ENCODE assay signal across 37 cellular contexts in the genomic region with DNA sequence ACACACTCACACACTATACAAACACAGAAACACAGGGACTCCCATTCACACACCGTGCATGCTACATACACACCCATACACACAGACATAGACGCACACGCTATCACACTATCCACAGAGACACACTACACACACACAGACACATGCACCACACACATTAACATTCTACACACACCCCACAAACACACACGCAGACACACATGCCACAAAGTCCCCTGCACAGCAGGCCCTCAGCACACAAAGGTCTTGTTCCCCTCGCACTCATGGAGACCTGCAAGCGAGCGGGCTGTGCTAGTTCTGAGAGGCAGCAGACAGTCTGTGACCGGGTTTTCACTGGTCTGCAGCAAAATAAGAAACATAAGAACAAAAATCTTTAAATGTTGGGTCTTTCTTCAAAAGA.
"Had no signal": no experiment of that assay in that cellular context is flagged by ENCODE, and none has a peak within 500 bp of the region (broad histone marks: within the 10 kb centered on the region; RNA-seq: fewer than 3 reads in every experiment).

No MANE protein-coding gene starts in this region.

- H3K4me1 Mint-ChIP-seq: activated B cell treated with CpG ODN at 0.5 μM for 24 hours; activated CD4-positive, alpha-beta T cell treated with anti-CD3 and anti-CD28 coated beads, Interleukin-2, amount 10 ng/mL, durations not matched to agents 24 days and 14 days; activated naive CD8-positive, alpha-beta T cell treated with anti-CD3 and anti-CD28 coated beads for 36 hours; activated T-helper 17 cell treated with anti-CD3 and anti-CD28 coated beads, Interleukin-2, amount 50 U/mL, for 72 hours had no signal

- H3K4me3 Mint-ChIP-seq: activated B cell treated with CpG ODN at 0.5 μM for 24 hours; activated CD4-positive, alpha-beta memory T cell treated with anti-CD3 and anti-CD28 coated beads for 36 hours; activated CD4-positive, alpha-beta T cell treated with anti-CD3 and anti-CD28 coated beads, Interleukin-2, amount 10 ng/mL, durations not matched to agents 24 days and 14 days; activated CD8-positive, alpha-beta T cell treated with anti-CD3 and anti-CD28 coated beads for 36 hours; activated naive CD4-positive, alpha-beta T cell treated with anti-CD3 and anti-CD28 coated beads for 36 hours; activated naive CD8-positive, alpha-beta T cell treated with anti-CD3 and anti-CD28 coated beads for 36 hours; activated T-cell treated with anti-CD3 and anti-CD28 coated beads, Interleukin-2, amount 50 U/mL, for 4 hours; activated T-cell treated with anti-CD3 and anti-CD28 coated beads, Interleukin-2, amount 50 U/mL, for 72 hours; activated T-helper 1 cell treated with anti-CD3 and anti-CD28 coated beads, Interleukin-12 subunit alpha, Interleukin-12 subunit beta, Interleukin-2, Interleukin-4 antibody, amounts not matched to agents 30 ng/mL and 10 ng/mL and 1 ng/mL, durations not matched to agents 14 hours and 24 hours and 36 hours; activated T-helper 17 cell treated with anti-CD3 and anti-CD28 coated beads, Interleukin-2, amount 50 U/mL, for 72 hours; T-helper 1 cell treated with Interleukin-12 subunit alpha and Interleukin-12 subunit beta and Interleukin-4 antibody, amounts not matched to agents 30 μg/mL and 1 μg/mL, for 36 hours; T-helper 2 cell treated with Interferon-gamma antibody and Interleukin-4, amounts not matched to agents 5 μg/mL and 100 μg/mL, for 36 hours had no signal

- H3K4me1 ChIP-seq: adrenal gland, body of pancreas, breast epithelium had no signal

- H3K27me3 Mint-ChIP-seq: activated B cell treated with CpG ODN at 0.5 μM for 24 hours; activated CD4-positive, alpha-beta memory T cell treated with anti-CD3 and anti-CD28 coated beads for 36 hours; activated CD4-positive, alpha-beta T cell treated with anti-CD3 and anti-CD28 coated beads, Interleukin-2, amount 10 ng/mL, durations not matched to agents 24 days and 14 days; activated naive CD8-positive, alpha-beta T cell treated with anti-CD3 and anti-CD28 coated beads for 36 hours had no signal

- H3K27ac ChIP-seq: adrenal gland, body of pancreas, brain microvascular endothelial cell, breast epithelium, VCaP had no signal

- FAIRE-seq: astrocyte, TTC549 had no signal

- H3K36me3 ChIP-seq: adrenal gland, brain microvascular endothelial cell, breast epithelium had no signal

- H3K27ac Mint-ChIP-seq: activated B cell treated with CpG ODN at 0.5 μM for 24 hours; activated CD4-positive, alpha-beta memory T cell treated with anti-CD3 and anti-CD28 coated beads for 36 hours; activated CD4-positive, alpha-beta T cell treated with anti-CD3 and anti-CD28 coated beads, Interleukin-2, amount 10 ng/mL, durations not matched to agents 24 days and 14 days; activated CD8-positive, alpha-beta T cell treated with anti-CD3 and anti-CD28 coated beads for 36 hours; activated naive CD4-positive, alpha-beta T cell treated with anti-CD3 and anti-CD28 coated beads for 36 hours; activated naive CD4-positive, alpha-beta T cell treated with anti-CD3 and anti-CD28 coated beads, Interleukin-2, amount 50 U/mL, for 72 hours; activated naive CD8-positive, alpha-beta T cell treated with anti-CD3 and anti-CD28 coated beads for 36 hours; activated T-cell treated with anti-CD3 and anti-CD28 coated beads, Interleukin-2, amount 50 U/mL, for 72 hours; activated T-helper 1 cell treated with anti-CD3 and anti-CD28 coated beads, Interleukin-12 subunit alpha, Interleukin-12 subunit beta, Interleukin-2, Interleukin-4 antibody, amounts not matched to agents 30 ng/mL and 10 ng/mL and 1 ng/mL, durations not matched to agents 14 hours and 24 hours and 36 hours; activated T-helper 17 cell treated with anti-CD3 and anti-CD28 coated beads, Interleukin-2, amount 50 U/mL, for 72 hours; T-helper 1 cell treated with Interleukin-12 subunit alpha and Interleukin-12 subunit beta and Interleukin-4 antibody, amounts not matched to agents 30 μg/mL and 1 μg/mL, for 36 hours; T-helper 2 cell treated with Interferon-gamma antibody and Interleukin-4, amounts not matched to agents 5 μg/mL and 100 μg/mL, for 36 hours had no signal

- H3K27me3 ChIP-seq: adrenal gland, body of pancreas, brain microvascular endothelial cell had no signal

- DNase-seq: activated B cell treated with CpG ODN at 0.5 μM for 24 hours; activated CD4-positive, alpha-beta memory T cell treated with anti-CD3 and anti-CD28 coated beads for 36 hours; activated CD4-positive, alpha-beta T cell treated with anti-CD3 and anti-CD28 coated beads for 4 hours; activated CD4-positive, alpha-beta T cell treated with anti-CD3 and anti-CD28 coated beads, Interleukin-2, amount 10 ng/mL, durations not matched to agents 24 days and 14 days; activated CD4-positive, alpha-beta T cell treated with anti-CD3 and anti-CD28 coated beads, Interleukin-2, amount 50 U/mL, for 1 hour; activated CD4-positive, alpha-beta T cell treated with anti-CD3 and anti-CD28 coated beads, Interleukin-2, amount 50 U/mL, for 4 hours; activated CD4-positive, CD25-positive, alpha-beta regulatory T cell treated with anti-CD3 and anti-CD28 coated beads, Interleukin-2, amount 50 U/mL, for 72 hours; activated CD8-positive, alpha-beta memory T cell treated with anti-CD3 and anti-CD28 coated beads, Interleukin-2, amount 50 U/mL, for 4 hours; activated CD8-positive, alpha-beta T cell treated with anti-CD3 and anti-CD28 coated beads for 36 hours; activated effector memory CD4-positive, alpha-beta T cell treated with anti-CD3 and anti-CD28 coated beads, Interleukin-2, amount 50 U/mL, for 16 hours; activated gamma-delta T cell treated with Interleukin-2 at 50 U/mL for 16 hours; activated naive CD4-positive, alpha-beta T cell; activated naive CD4-positive, alpha-beta T cell treated with anti-CD3 and anti-CD28 coated beads for 36 hours; activated naive CD4-positive, alpha-beta T cell treated with anti-CD3 and anti-CD28 coated beads, Interleukin-2, amount 50 U/mL, for 16 hours; activated naive CD8-positive, alpha-beta T cell treated with anti-CD3 and anti-CD28 coated beads for 36 hours; activated T-cell treated with anti-CD3 and anti-CD28 coated beads for 4 hours; activated T-cell treated with anti-CD3 and anti-CD28 coated beads, Interleukin-2, amount 50 U/mL, for 1 hour; activated T-cell treated with anti-CD3 and anti-CD28 coated beads, Interleukin-2, amount 50 U/mL, for 4 hours; activated T-cell treated with anti-CD3 and anti-CD28 coated beads, Interleukin-2, amount 50 U/mL, for 72 hours; adrenal gland; amniotic stem cell; aorta; body of pancreas; brain microvascular endothelial cell; central memory CD4-positive, alpha-beta T cell; T-helper 1 cell; T-helper 2 cell; T-helper 9 cell had no signal

- H3K4me3 ChIP-seq: adrenal gland, body of pancreas, breast epithelium had no signal

- H3K9me3 ChIP-seq: adrenal gland, body of pancreas had no signal

- H3K36me3 Mint-ChIP-seq: activated CD4-positive, alpha-beta memory T cell treated with anti-CD3 and anti-CD28 coated beads for 36 hours; activated naive CD8-positive, alpha-beta T cell treated with anti-CD3 and anti-CD28 coated beads for 36 hours had no signal
